In genomic region chr14:20610002-20610765, GRCh38 we compare ENCODE assay signal across 1 cellular context.
TF ChIP-seq lines count a peak whose summit lies in the region.

No MANE protein-coding gene starts in this region.

TF ChIP-seq in H1, 55 proteins besides CTCF, POLR2A, EP300 and RAD21:
- 0 out of 2 replicates have a peak, but pooled peaks have one; percentile 27 for TF ChIP-seq SP1 (IDR thresholded peaks at IDR 0.05; ENCODE audit: low read depth, low read length)
- TF ChIP-seq BACH1 (IDR thresholded peaks at IDR 0.05; ENCODE audit: low read length) = peak; percentile 40; the same call in 1 of the 2 replicates
- TF ChIP-seq TBP (IDR thresholded peaks at IDR 0.05; ENCODE audit: low read depth, low read length) = peak; percentile 99
- no peak for TF ChIP-seq FOSL1 (IDR thresholded peaks at IDR 0.05; ENCODE audit: insufficient read depth, low read depth, low read length)
- TF ChIP-seq HDAC6 (IDR thresholded peaks at IDR 0.05; ENCODE audit: low read depth, low read length) = no peak
- TF ChIP-seq MAFK (IDR thresholded peaks at IDR 0.05; ENCODE audit: low read depth, low read length) = peak; percentile 80; the same call in 1 of the 2 replicates
- TF ChIP-seq KDM5A (IDR thresholded peaks at IDR 0.05; ENCODE audit: low read length) = no peak
- no peak for TF ChIP-seq CHD7 (IDR thresholded peaks at IDR 0.05; ENCODE audit: insufficient replicate concordance, low read length)
- no peak for TF ChIP-seq PHF8 (conservative IDR thresholded peaks at IDR 0.05; ENCODE audit: low read depth, low read length)
- peak; percentile 40; the same call in 1 of the 2 replicates for TF ChIP-seq TEAD4 (IDR thresholded peaks at IDR 0.05; ENCODE audit: low read depth, low read length)
- TF ChIP-seq CEBPB (IDR thresholded peaks at IDR 0.05; ENCODE audit: low read depth, low read length) = peak; percentile 71
- no peak for TF ChIP-seq USF2 (IDR thresholded peaks at IDR 0.05; ENCODE audit: low read length)
- TF ChIP-seq BRCA1 (IDR thresholded peaks at IDR 0.05; ENCODE audit: low read depth, low read length) = no peak
- no peak for TF ChIP-seq GTF2F1 (IDR thresholded peaks at IDR 0.05; ENCODE audit: borderline replicate concordance, low read depth, low read length)
- no peak for TF ChIP-seq CBX8 (IDR thresholded peaks at IDR 0.05; ENCODE audit: borderline replicate concordance, low read depth, low read length)
- no peak for TF ChIP-seq ATF3 (IDR thresholded peaks at IDR 0.05; ENCODE audit: insufficient read depth, low read depth, low read length)
- 0 out of 2 replicates have a peak, but pooled peaks have one; percentile 42 for TF ChIP-seq POU5F1 (IDR thresholded peaks at IDR 0.05; ENCODE audit: low read depth, low read length)
- no peak for TF ChIP-seq MAX (IDR thresholded peaks at IDR 0.05)
- peak; percentile 30; the same call in 1 of the 2 replicates for TF ChIP-seq NRF1 (IDR thresholded peaks at IDR 0.05; ENCODE audit: low read depth, low read length)
- no peak for TF ChIP-seq ASH2L (IDR thresholded peaks at IDR 0.05; ENCODE audit: low read length)
- TF ChIP-seq HDAC2 (IDR thresholded peaks at IDR 0.05; ENCODE audit: borderline replicate concordance in 1 of 2, low read depth in 2 of 2, low read length in 2 of 2) = 0 out of 4 replicates have a peak, but pooled peaks of 1 of the 2 experiments have one; percentile 59
- TF ChIP-seq SRF (IDR thresholded peaks at IDR 0.05; ENCODE audit: low read depth, low read length) = no peak
TF ChIP-seq in H1: peak in this region for 9.
